ENCODE assay signal across 28 cellular contexts in genomic region chr4:6093671-6094070, GRCh38.
"Had no signal": no experiment of that assay in that cellular context is flagged by ENCODE, and none has a peak within 500 bp of the region (broad histone marks: within the 10 kb centered on the region; RNA-seq: fewer than 3 reads in every experiment).

No MANE protein-coding gene starts in this region.

- H3K27ac Mint-ChIP-seq: activated CD4-positive, alpha-beta memory T cell treated with anti-CD3 and anti-CD28 coated beads for 36 hours; activated CD4-positive, alpha-beta T cell treated with anti-CD3 and anti-CD28 coated beads for 36 hours; activated CD4-positive, alpha-beta T cell treated with anti-CD3 and anti-CD28 coated beads, Interleukin-2, amount 10 ng/mL, durations not matched to agents 24 days and 14 days; activated naive CD8-positive, alpha-beta T cell; activated T-helper 1 cell treated with anti-CD3 and anti-CD28 coated beads, Interleukin-12 subunit alpha, Interleukin-12 subunit beta, Interleukin-2, Interleukin-4 antibody, amounts not matched to agents 30 ng/mL and 10 ng/mL and 1 ng/mL, durations not matched to agents 14 hours and 24 hours and 36 hours; activated T-helper 2 cell treated with anti-CD3 and anti-CD28 coated beads, Interferon-gamma antibody, Interleukin-2, Interleukin-4, amounts not matched to agents 10 μg/mL and 5 μg/mL and 100 μg/mL, durations not matched to agents 14 hours and 24 hours and 36 hours; dendritic cell treated with granulocyte-macrophage colony-stimulating factor and Interleukin-4, amounts not matched to agents 40 ng/mL and 50 ng/mL, for 4 days; effector memory CD8-positive, alpha-beta T cell; T-helper 17 cell; T-helper 2 cell treated with Interferon-gamma antibody and Interleukin-4, amounts not matched to agents 5 μg/mL and 100 μg/mL, for 36 hours had no signal

- DNase-seq: activated CD4-positive, alpha-beta memory T cell treated with anti-CD3 and anti-CD28 coated beads for 36 hours; activated CD4-positive, alpha-beta T cell treated with anti-CD3 and anti-CD28 coated beads for 36 hours; activated CD4-positive, alpha-beta T cell treated with anti-CD3 and anti-CD28 coated beads, Interleukin-2, amount 10 ng/mL, durations not matched to agents 24 days and 14 days; activated CD4-positive, CD25-positive, alpha-beta regulatory T cell; activated CD4-positive, CD25-positive, alpha-beta regulatory T cell treated with anti-CD3 and anti-CD28 coated beads, Interleukin-2, amount 50 U/mL, for 72 hours; activated gamma-delta T cell treated with Interleukin-2 at 50 U/mL for 16 hours; activated naive CD4-positive, alpha-beta T cell treated with anti-CD3 and anti-CD28 coated beads, Interleukin-2, amount 50 U/mL, for 16 hours; activated naive CD4-positive, alpha-beta T cell treated with Interleukin-2 at 50 U/mL for 16 hours; activated T-cell treated with anti-CD3 and anti-CD28 coated beads, Interleukin-2, amount 50 U/mL, for 1 hour; activated T-cell treated with anti-CD3 and anti-CD28 coated beads, Interleukin-2, amount 50 U/mL, for 48 hours; amniotic stem cell; anterior cingulate cortex; brain microvascular endothelial cell; effector CD4-positive, alpha-beta T cell; effector memory CD8-positive, alpha-beta T cell; erythroblast; foreskin keratinocyte; gastrocnemius medialis; glutamatergic neuron; heart left ventricle; T-helper 17 cell; T1000 had no signal

- H3K27me3 Mint-ChIP-seq: activated CD4-positive, alpha-beta memory T cell treated with anti-CD3 and anti-CD28 coated beads for 36 hours; activated CD4-positive, alpha-beta T cell treated with anti-CD3 and anti-CD28 coated beads for 36 hours; activated CD4-positive, alpha-beta T cell treated with anti-CD3 and anti-CD28 coated beads, Interleukin-2, amount 10 ng/mL, durations not matched to agents 24 days and 14 days; activated naive CD8-positive, alpha-beta T cell; central memory CD8-positive, alpha-beta T cell; effector memory CD8-positive, alpha-beta T cell; T-helper 17 cell had no signal

- H3K36me3 Mint-ChIP-seq: activated naive CD8-positive, alpha-beta T cell had no signal

- H3K4me3 Mint-ChIP-seq: activated CD4-positive, alpha-beta memory T cell treated with anti-CD3 and anti-CD28 coated beads for 36 hours; activated CD4-positive, alpha-beta T cell treated with anti-CD3 and anti-CD28 coated beads for 36 hours; activated CD4-positive, alpha-beta T cell treated with anti-CD3 and anti-CD28 coated beads, Interleukin-2, amount 10 ng/mL, durations not matched to agents 24 days and 14 days; activated naive CD8-positive, alpha-beta T cell; activated T-helper 1 cell treated with anti-CD3 and anti-CD28 coated beads, Interleukin-12 subunit alpha, Interleukin-12 subunit beta, Interleukin-2, Interleukin-4 antibody, amounts not matched to agents 30 ng/mL and 10 ng/mL and 1 ng/mL, durations not matched to agents 14 hours and 24 hours and 36 hours; central memory CD8-positive, alpha-beta T cell; dendritic cell treated with granulocyte-macrophage colony-stimulating factor and Interleukin-4, amounts not matched to agents 40 ng/mL and 50 ng/mL, for 4 days; effector memory CD8-positive, alpha-beta T cell; T-helper 17 cell; T-helper 2 cell treated with Interferon-gamma antibody and Interleukin-4, amounts not matched to agents 5 μg/mL and 100 μg/mL, for 36 hours had no signal

- H3K4me1 Mint-ChIP-seq: activated CD4-positive, alpha-beta T cell treated with anti-CD3 and anti-CD28 coated beads for 36 hours had no signal

- ATAC-seq: activated CD4-positive, alpha-beta T cell treated with anti-CD3 and anti-CD28 coated beads for 36 hours; effector memory CD8-positive, alpha-beta T cell; foreskin keratinocyte; gastrocnemius medialis; heart left ventricle; T-helper 17 cell had no signal

- H3K9me3 Mint-ChIP-seq: activated CD4-positive, alpha-beta T cell treated with anti-CD3 and anti-CD28 coated beads, Interleukin-2, amount 10 ng/mL, durations not matched to agents 24 days and 14 days; activated T-helper 2 cell treated with anti-CD3 and anti-CD28 coated beads, Interferon-gamma antibody, Interleukin-2, Interleukin-4, amounts not matched to agents 10 μg/mL and 5 μg/mL and 100 μg/mL, durations not matched to agents 14 hours and 24 hours and 36 hours; dendritic cell treated with granulocyte-macrophage colony-stimulating factor and Interleukin-4, amounts not matched to agents 40 ng/mL and 50 ng/mL, for 4 days; effector memory CD8-positive, alpha-beta T cell had no signal
